In the genomic region with DNA sequence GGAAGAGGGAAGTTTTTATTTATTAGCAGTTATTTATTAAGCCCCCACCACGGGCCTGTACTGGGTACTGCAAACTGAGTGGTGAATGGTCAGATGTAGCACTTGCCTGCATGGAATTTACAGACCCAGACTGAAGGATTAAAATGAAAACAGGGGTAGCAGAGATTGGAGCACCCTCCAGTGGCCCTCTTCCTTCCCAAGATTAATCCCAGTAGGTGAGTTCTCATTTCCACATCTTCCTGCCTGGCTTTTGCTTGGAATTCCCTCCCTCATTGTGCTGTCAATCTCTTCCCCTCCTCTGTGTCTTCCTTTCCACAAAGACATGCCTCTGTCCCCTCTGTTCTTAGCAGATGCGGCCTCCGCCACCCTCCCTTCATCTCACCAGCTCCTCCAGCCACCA, we compare ENCODE assay signal across 22 cellular contexts. TPM values are rescaled to one million over a fixed set of nuclear protein-coding genes. Genes with fewer than 3 reads are reported as not detected.
DNase-seq lines count a peak whose midpoint lies in the region; ATAC-seq, FAIRE-seq and TF ChIP-seq lines count a peak whose summit lies in the region.
"Had no signal": no experiment of that assay in that cellular context is flagged by ENCODE, and none has a peak within 500 bp of the region (broad histone marks: within the 10 kb centered on the region; RNA-seq: fewer than 3 reads in every experiment).

No MANE protein-coding gene starts in this region.

- no peaks in the 10 kb centered on the region for H3K23me2 ChIP-seq in H9 (ENCODE audit: insufficient read length, low read depth, low read length, poor library complexity, severe bottlenecking)

- H4K20me1 ChIP-seq in H9 (ENCODE audit: control insufficient read depth, insufficient read depth, insufficient read length): no peaks in the 10 kb centered on the region

- H2BK5ac ChIP-seq in H9 (ENCODE audit: insufficient read length, low read length) (no peak overlapping the region), neuronal stem cell (ENCODE audit: low read length) (no peak overlapping the region)

- H3K4me3 Mint-ChIP-seq in H9 (no peak overlapping the region; a peak in 1 of 5 replicates), T-helper 17 cell (no peak overlapping the region), endodermal cell (no peak overlapping the region)
- H3K4me3 Mint-ChIP-seq: activated CD8-positive, alpha-beta memory T cell treated with anti-CD3 and anti-CD28 coated beads, Interleukin-2, amount 10 ng/mL, durations not matched to agents 7 days and 5 days; CD4-positive, CD25-positive, alpha-beta regulatory T cell; stimulated activated effector memory CD8-positive, alpha-beta T cell treated with anti-CD3 and anti-CD28 coated beads, Interleukin-12 subunit alpha, Interleukin-12 subunit beta, amount 100 ng/mL, for 72 hours had no signal

- H3K4me2 ChIP-seq in H9 (ENCODE audit: insufficient read depth, insufficient read length, low read length) (no peak overlapping the region), neuronal stem cell (ENCODE audit: insufficient read depth, low read length, poor library complexity, severe bottlenecking) (no peak overlapping the region)

- no peak overlapping the region for H3T11ph ChIP-seq in H9 (ENCODE audit: low read length)

- H3K4ac ChIP-seq in H9 (ENCODE audit: low read depth, low read length) (no peak overlapping the region), neuronal stem cell (ENCODE audit: low read length) (no peak overlapping the region)

- H3K4me1 Mint-ChIP-seq in H9 (peaks cover 10 to 19% of the 10 kb centered on the region in 2 experiments), T-helper 17 cell (peaks cover 13% of the 10 kb centered on the region), endodermal cell (no peaks in the 10 kb centered on the region)

- H2BK15ac ChIP-seq in H9 (ENCODE audit: low read depth, low read length): no peak overlapping the region
- no peak overlapping the region for H2BK15ac ChIP-seq in neuronal stem cell (ENCODE audit: low read length)

- no peak overlapping the region for H3K56ac ChIP-seq in H9 (ENCODE audit: insufficient read length, low read depth, low read length)

- H2BK120ac ChIP-seq in H9 (ENCODE audit: low read depth, low read length, poor library complexity, severe bottlenecking) (no peak overlapping the region), neuronal stem cell (ENCODE audit: low read depth, low read length) (no peak overlapping the region)

- H2AK5ac ChIP-seq in H9 (ENCODE audit: insufficient read length, low read length) (no peak overlapping the region), neuronal stem cell (ENCODE audit: low read depth, low read length) (no peak overlapping the region)

- H3K79me1 ChIP-seq in H9 (ENCODE audit: insufficient read depth, low read depth, low read length, poor library complexity, severe bottlenecking) (no peaks in the 10 kb centered on the region), neuronal stem cell (ENCODE audit: low read depth, low read length) (peaks cover 2% of the 10 kb centered on the region)

- H3K36me3 ChIP-seq in endodermal cell (ENCODE audit: control insufficient read depth, insufficient read depth, low read length) (no peaks in the 10 kb centered on the region), neuronal stem cell (replicated peaks in 1 of 2; ENCODE audit: control insufficient read depth in 2 of 2, insufficient read depth in 2 of 2, low read length in 2 of 2) (peaks cover 0 to 19% of the 10 kb centered on the region in 2 donors), left lung (no peaks in the 10 kb centered on the region), kidney (ENCODE audit: control insufficient read depth in 1 of 2, insufficient read depth in 2 of 2, low read length in 2 of 2) (no peaks in the 10 kb centered on the region)
- H3K36me3 ChIP-seq: HAP-1, pancreas had no signal

- H3K27me3 ChIP-seq in H9 (ENCODE audit: insufficient read depth, low read length): no peaks in the 10 kb centered on the region
- no peaks in the 10 kb centered on the region for H3K27me3 ChIP-seq in endodermal cell (ENCODE audit: control insufficient read depth, insufficient read depth, low read length, poor library complexity, severe bottlenecking)
- H3K27me3 ChIP-seq in neuronal stem cell (ENCODE audit: control insufficient read depth in 3 of 3, insufficient read depth in 3 of 3, low read depth in 1 of 3, low read length in 3 of 3): no peaks in the 10 kb centered on the region
- H3K27me3 ChIP-seq in left lung: no peaks in the 10 kb centered on the region
- H3K27me3 ChIP-seq: body of pancreas, pancreas, testis had no signal

- intact Hi-C loops in left lung (cut with DNase I) (no loop called here), kidney (cut with DNase I) (no loop called here)

- no peaks in the 10 kb centered on the region for H3K9me3 ChIP-seq in H9 (ENCODE audit: control insufficient read depth, low read depth, low read length)
- no peaks in the 10 kb centered on the region for H3K9me3 ChIP-seq in T-helper 17 cell (ENCODE audit: control insufficient read depth, low read length, poor library complexity, severe bottlenecking)
- H3K9me3 ChIP-seq in endodermal cell (ENCODE audit: control insufficient read depth, low read length): peaks cover 19% of the 10 kb centered on the region
- peaks cover 0 to 28% of the 10 kb centered on the region in 2 donors for H3K9me3 ChIP-seq in neuronal stem cell (replicated peaks in 1 of 2; ENCODE audit: control insufficient read depth in 2 of 2, insufficient read depth in 1 of 2, low read depth in 1 of 2, low read length in 2 of 2)
- peaks cover 5 to 20% of the 10 kb centered on the region in 2 donors for H3K9me3 ChIP-seq in left lung
- peaks cover 0 to 8% of the 10 kb centered on the region in 2 donors for H3K9me3 ChIP-seq in kidney (ENCODE audit: control insufficient read depth in 1 of 2, low read length in 2 of 2)
- H3K9me3 ChIP-seq: body of pancreas, testis had no signal

- H4K5ac ChIP-seq in H9 (ENCODE audit: insufficient read length, low read depth, low read length): no peak overlapping the region

- H3K27me3 Mint-ChIP-seq in H9 (ENCODE audit: low read depth) (no peaks in the 10 kb centered on the region), T-helper 17 cell (peaks cover 4% of the 10 kb centered on the region), endodermal cell (ENCODE audit: insufficient read depth) (no peaks in the 10 kb centered on the region)
- H3K27me3 Mint-ChIP-seq: activated CD8-positive, alpha-beta memory T cell treated with anti-CD3 and anti-CD28 coated beads, Interleukin-2, amount 10 ng/mL, durations not matched to agents 7 days and 5 days; CD4-positive, CD25-positive, alpha-beta regulatory T cell; naive B cell had no signal

- peak; percentile 40; the same call in 2 of the 3 replicates for TF ChIP-seq CTCF in H9 (conservative IDR thresholded peaks at IDR 0.05)
- peak; percentile 44 for TF ChIP-seq CTCF in endodermal cell (conservative IDR thresholded peaks at IDR 0.05)
- no peak for TF ChIP-seq CTCF in left lung (IDR thresholded peaks at IDR 0.05)
- TF ChIP-seq CTCF in kidney (IDR thresholded peaks at IDR 0.05; ENCODE audit: borderline replicate concordance, extremely low read depth, insufficient read depth): no peak

- FAIRE-seq in kidney (lab: Jason Lieb, UNC): no peak
- FAIRE-seq: pancreas had no signal

- H3K9me3 Mint-ChIP-seq in H9 (peaks cover 16 to 22% of the 10 kb centered on the region in 2 experiments), endodermal cell (peaks cover 13% of the 10 kb centered on the region)

- H3K27ac Mint-ChIP-seq in H9 (peak overlapping the region; percentile 48 to 83 (median 57); a peak in 3 of 7 replicates), T-helper 17 cell (peak overlapping the region; percentile 35), endodermal cell (no peak overlapping the region)
- H3K27ac Mint-ChIP-seq: activated CD8-positive, alpha-beta memory T cell treated with anti-CD3 and anti-CD28 coated beads, Interleukin-2, amount 10 ng/mL, durations not matched to agents 7 days and 5 days; CD4-positive, CD25-positive, alpha-beta regulatory T cell; stimulated activated effector memory CD8-positive, alpha-beta T cell treated with anti-CD3 and anti-CD28 coated beads, Interleukin-12 subunit alpha, Interleukin-12 subunit beta, amount 100 ng/mL, for 72 hours had no signal

- no peak for ATAC-seq in T-helper 17 cell
- ATAC-seq in left lung: no peak
- ATAC-seq: activated CD8-positive, alpha-beta memory T cell treated with anti-CD3 and anti-CD28 coated beads, Interleukin-2, amount 10 ng/mL, durations not matched to agents 7 days and 5 days; body of pancreas; pancreas; stimulated activated effector memory CD8-positive, alpha-beta T cell treated with anti-CD3 and anti-CD28 coated beads, Interleukin-12 subunit alpha, Interleukin-12 subunit beta, amount 100 ng/mL, for 72 hours had no signal

- DNase-seq in H9 (no peak), T-helper 17 cell (no peak), endodermal cell (no peak), neuronal stem cell (ENCODE audit: low spot score) (no peak), left lung (no peak), SKM-1 treated with dmso at 0.1 percent for 144 hours (lab: John Stamatoyannopoulos, UW; ENCODE audit: unreplicated experiment) (no peak), 8988T (no peak), kidney (no peak)
- DNase-seq: activated CD4-positive, alpha-beta T cell treated with anti-CD3 and anti-CD28 coated beads for 48 hours; activated CD8-positive, alpha-beta memory T cell treated with anti-CD3 and anti-CD28 coated beads, Interleukin-2, amount 10 ng/mL, durations not matched to agents 7 days and 5 days; body of pancreas; CD4-positive, CD25-positive, alpha-beta regulatory T cell; dermis blood vessel endothelial cell; foreskin melanocyte; islet precursor cell; naive B cell; NCI-H1092; NCI-H1930; pancreas; testis had no signal

- no CpG with 5 or more reads among the region's 3 CpGs for WGBS in H9 (ENCODE audit: extremely low coverage, insufficient read length, low lambda C conversion rate)
- 80 to 88% methylated on average over 3 of the region's 3 CpGs for WGBS in endodermal cell (ENCODE audit: insufficient coverage in 1 of 2, insufficient read length in 1 of 2), 2 experiments
- WGBS in neuronal stem cell (ENCODE audit: extremely low coverage in 2 of 2, insufficient read length in 2 of 2, insufficient replicate concordance in 1 of 2), 2 donors: no CpG with 5 or more reads among the region's 3 CpGs

- no peak overlapping the region for H3K9ac ChIP-seq in H9 (ENCODE audit: extremely low read depth, insufficient read length, low read length)
- no peak overlapping the region for H3K9ac ChIP-seq in endodermal cell (ENCODE audit: extremely low read depth, low read length, poor library complexity, severe bottlenecking)
- H3K9ac ChIP-seq in neuronal stem cell (ENCODE audit: low read depth, low read length, poor library complexity): no peak overlapping the region
- no peak overlapping the region for H3K9ac ChIP-seq in kidney (ENCODE audit: low read length in 2 of 2)

- H4K8ac ChIP-seq in H9 (replicated peaks; ENCODE audit: insufficient read length, low read depth, low read length): no peak overlapping the region
- no peak overlapping the region for H4K8ac ChIP-seq in neuronal stem cell (ENCODE audit: low read depth, low read length)

- H2BK12ac ChIP-seq in H9 (ENCODE audit: insufficient read length, low read depth, low read length) (no peak overlapping the region), neuronal stem cell (ENCODE audit: low read length) (no peak overlapping the region)

- H2AFZ ChIP-seq in H9 (ENCODE audit: low read length): no peak overlapping the region
- no peak overlapping the region for H2AFZ ChIP-seq in neuronal stem cell (ENCODE audit: low read length)

- H3K4me1 ChIP-seq in H9 (ENCODE audit: insufficient read depth, low read length): no peaks in the 10 kb centered on the region
- H3K4me1 ChIP-seq in endodermal cell (ENCODE audit: control insufficient read depth, insufficient read depth, low read length): peaks cover under 1% of the 10 kb centered on the region
- peaks cover 0 to 8% of the 10 kb centered on the region in 2 donors for H3K4me1 ChIP-seq in neuronal stem cell (ENCODE audit: control insufficient read depth in 2 of 2, insufficient read depth in 1 of 2, low read depth in 1 of 2, low read length in 2 of 2)
- peaks cover 5 to 32% of the 10 kb centered on the region in 2 donors for H3K4me1 ChIP-seq in left lung
- no peaks in the 10 kb centered on the region for H3K4me1 ChIP-seq in kidney (ENCODE audit: control insufficient read depth in 1 of 2, insufficient read depth in 1 of 2, low read depth in 1 of 2, low read length in 2 of 2)
- H3K4me1 ChIP-seq: body of pancreas, HAP-1, pancreas, testis had no signal

- no peak overlapping the region for H3K4me3 ChIP-seq in endodermal cell (ENCODE audit: low read length)
- no peak overlapping the region for H3K4me3 ChIP-seq in neuronal stem cell (ENCODE audit: low read length in 2 of 2)
- H3K4me3 ChIP-seq in left lung: no peak overlapping the region
- H3K4me3 ChIP-seq in kidney (ENCODE audit: low read length in 2 of 2): no peak overlapping the region
- H3K4me3 ChIP-seq: body of pancreas, HAP-1, pancreas, testis had no signal

- H3K23ac ChIP-seq in H9 (ENCODE audit: insufficient read length, low read depth, low read length) (no peak overlapping the region), neuronal stem cell (ENCODE audit: low read depth, low read length, poor library complexity) (no peak overlapping the region)

- H3K36me3 Mint-ChIP-seq in H9 (ENCODE audit: insufficient read depth in 1 of 3, low read depth in 3 of 3) (peaks cover 6 to 22% (median 8%) of the 10 kb centered on the region in 3 experiments; a peak in 6 of 7 replicates), T-helper 17 cell (ENCODE audit: low read depth) (peaks cover 13% of the 10 kb centered on the region), endodermal cell (ENCODE audit: low read depth) (peaks cover 13% of the 10 kb centered on the region)
- H3K36me3 Mint-ChIP-seq: stimulated activated effector memory CD8-positive, alpha-beta T cell treated with anti-CD3 and anti-CD28 coated beads, Interleukin-12 subunit alpha, Interleukin-12 subunit beta, amount 100 ng/mL, for 72 hours had no signal

- H3K14ac ChIP-seq in H9 (ENCODE audit: insufficient read depth, low read length) (no peak overlapping the region), neuronal stem cell (ENCODE audit: low read length) (no peak overlapping the region)

- H4K91ac ChIP-seq in H9 (ENCODE audit: insufficient read length, low read depth, low read length) (no peak overlapping the region), neuronal stem cell (ENCODE audit: low read depth, low read length, poor library complexity) (no peak overlapping the region)

- H3K79me2 ChIP-seq in H9 (ENCODE audit: insufficient read depth, low read length): no peaks in the 10 kb centered on the region

- H2BK20ac ChIP-seq in H9 (ENCODE audit: low read depth, low read length, poor library complexity, severe bottlenecking): no peak overlapping the region

- no peak overlapping the region for H3K27ac ChIP-seq in H9 (ENCODE audit: insufficient read length, low read depth, low read length)
- peak overlapping the region; percentile 0 for H3K27ac ChIP-seq in endodermal cell (ENCODE audit: low read depth, low read length)
- no peak overlapping the region for H3K27ac ChIP-seq in neuronal stem cell (replicated peaks; ENCODE audit: low read length)
- no peak overlapping the region for H3K27ac ChIP-seq in left lung
- no peak overlapping the region for H3K27ac ChIP-seq in kidney (ENCODE audit: low read depth in 2 of 2, low read length in 2 of 2)
- H3K27ac ChIP-seq: body of pancreas, pancreas, testis had no signal

- H3K18ac ChIP-seq in H9 (ENCODE audit: insufficient read length, low read depth, low read length) (no peak overlapping the region), neuronal stem cell (ENCODE audit: low read length) (peak overlapping the region; percentile 50)

RNA-seq across cellular contexts. Expression of a gene that starts 39.2 kb away (rescaled TPM):
- total RNA-seq in H9 (2021) (5.8 and 7.1 TPM in 2 replicates), T-helper 17 cell (10 to 100 TPM; 10.4 to 13.9 TPM), endodermal cell (10 to 100 TPM; 18.6 to 19.7 TPM), left lung (10 to 100 TPM; 23.4 to 25.3 TPM), kidney (12.3 TPM)
- 27.4 TPM for polyA plus RNA-seq in endodermal cell (2013, experiment 1 of 2)
- polyA plus RNA-seq in endodermal cell (2013, experiment 2 of 2): 24.8 TPM
- 17.1 TPM for polyA plus RNA-seq in neuronal stem cell (2013, experiment 1 of 2)
- 17.0 TPM for polyA plus RNA-seq in neuronal stem cell (2013, experiment 2 of 2)
- polyA plus RNA-seq in kidney (ENCODE audit: insufficient read depth, low read depth, low replicate concordance): 4.5 TPM

Comparison
In these comparisons a context has a peak if more than half of its experiments do, and no peak if none do; other contexts are left out.
1. CTCF ChIP-seq: peak in H9 (single experiment) and endodermal cell (single experiment); none in left lung (0 of 2) and kidney (single experiment).